8 cellular contexts compared by ENCODE assay signal in the genomic region with DNA sequence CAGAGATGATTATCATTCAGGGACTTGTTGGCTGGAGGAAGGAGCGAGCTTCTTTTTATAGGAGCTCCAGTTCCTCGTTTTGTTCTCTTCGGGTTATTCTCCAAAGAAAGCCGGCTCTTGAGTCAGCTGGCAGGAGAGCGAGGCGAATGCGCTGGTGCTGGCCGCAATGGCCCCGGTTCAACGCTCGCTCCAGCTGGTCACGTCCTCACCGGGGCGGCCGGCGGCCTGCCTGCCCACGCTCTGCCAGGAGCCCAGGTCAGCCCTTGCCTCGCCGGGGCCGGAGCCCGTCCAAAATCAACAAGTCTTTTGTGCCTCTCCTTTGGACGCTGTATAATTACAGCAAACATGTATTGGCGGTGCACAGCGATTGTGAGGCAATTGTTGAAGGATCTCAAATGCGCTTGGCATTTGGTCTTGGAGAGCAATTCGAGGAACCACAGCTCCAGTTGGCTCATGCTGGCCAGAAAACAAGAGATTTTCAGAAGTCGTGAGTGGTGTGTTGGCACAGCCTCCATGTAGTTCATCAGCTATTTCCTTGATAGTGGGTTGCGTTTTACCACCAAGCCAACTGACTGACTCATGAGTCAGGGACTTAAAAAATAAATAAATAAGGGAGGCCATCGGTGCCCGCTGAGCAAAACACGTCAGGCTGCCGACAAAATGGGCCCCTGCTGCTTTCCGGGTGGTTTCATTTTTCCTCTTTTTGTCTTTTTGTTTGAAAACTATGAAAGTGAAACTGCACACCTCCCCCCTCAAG.
DNase-seq lines count a peak whose midpoint lies in the region; ATAC-seq, FAIRE-seq and TF ChIP-seq lines count a peak whose summit lies in the region.

No MANE protein-coding gene starts in this region.

- peak overlapping the region; percentile 38 for H3K27ac Mint-ChIP-seq in activated CD4-positive, alpha-beta T cell treated with anti-CD3 and anti-CD28 coated beads, Interleukin-2, amount 10 ng/mL, durations not matched to agents 7 days and 5 days

- 15 to 18% methylated on average over 33 of the region's 33 CpGs for WGBS in lung, 2 donors

- H3K4me3 ChIP-seq in cardiac fibroblast (replicated peaks in 1 of 2; ENCODE audit: low read depth in 2 of 2, low read length in 2 of 2) (peak overlapping the region in 1 of 2 donors; percentile 8), lung (no peak overlapping the region)

- no peaks in the 10 kb centered on the region for H3K27me3 ChIP-seq in lung (ENCODE audit: control insufficient read depth, insufficient read depth)

- H3K27me3 Mint-ChIP-seq in activated CD4-positive, alpha-beta T cell treated with anti-CD3 and anti-CD28 coated beads, Interleukin-2, amount 10 ng/mL, durations not matched to agents 7 days and 5 days: peaks cover 79% of the 10 kb centered on the region

- H3K9me3 Mint-ChIP-seq in activated CD4-positive, alpha-beta T cell treated with anti-CD3 and anti-CD28 coated beads, Interleukin-2, amount 10 ng/mL, durations not matched to agents 7 days and 5 days: no peaks in the 10 kb centered on the region

- CTCF ChIA-PET in activated CD4-positive, alpha-beta T cell treated with anti-CD3 and anti-CD28 coated beads, Interleukin-2, amount 10 ng/mL, durations not matched to agents 7 days and 5 days (lab: Charles Lee): interaction anchor here (1.2 to 1.8 kb wide), 4 partner anchors 12 to 1012 kb away, joined by 4 to 12 read pairs (median 4); no protein-coding TSS in a partner anchor

- H3K4me3 Mint-ChIP-seq in activated CD4-positive, alpha-beta T cell treated with anti-CD3 and anti-CD28 coated beads, Interleukin-2, amount 10 ng/mL, durations not matched to agents 7 days and 5 days: peak overlapping the region; percentile 47

- H3K36me3 Mint-ChIP-seq in activated CD4-positive, alpha-beta T cell treated with anti-CD3 and anti-CD28 coated beads, Interleukin-2, amount 10 ng/mL, durations not matched to agents 7 days and 5 days (ENCODE audit: low read depth): peaks cover 2% of the 10 kb centered on the region

- no peak for TF ChIP-seq CTCF in cardiac fibroblast (IDR thresholded peaks at IDR 0.05; ENCODE audit: low read depth, low read length)
- TF ChIP-seq CTCF in lung (IDR thresholded peaks at IDR 0.05; ENCODE audit: control extremely low read depth, extremely low read depth): no peak

- H3K27ac ChIP-seq in lung (ENCODE audit: low read depth in 1 of 2, low read length in 1 of 2): peak overlapping the region in 1 of 2 donors; percentile 75

- H3K36me3 ChIP-seq in lung (ENCODE audit: control insufficient read depth in 2 of 2, insufficient read depth in 2 of 2, low read length in 2 of 2): no peaks in the 10 kb centered on the region

- POLR2A ChIA-PET in activated CD4-positive, alpha-beta T cell treated with anti-CD3 and anti-CD28 coated beads, Interleukin-2, amount 10 ng/mL, durations not matched to agents 7 days and 5 days (lab: Charles Lee): no interaction called here

- intact Hi-C loops in left colon (cut with DNase I, micrococcal nuclease): no loop called here

- H3K4me1 ChIP-seq in lung (ENCODE audit: control insufficient read depth in 2 of 2, insufficient read depth in 2 of 2, low read length in 2 of 2): peaks cover 0 to 17% of the 10 kb centered on the region in 2 donors

- H3K9me3 ChIP-seq in lung (ENCODE audit: control insufficient read depth in 2 of 2, insufficient read depth in 1 of 2, low read length in 1 of 2): no peaks in the 10 kb centered on the region

- no peak for DNase-seq in activated CD4-positive, alpha-beta T cell treated with anti-CD3 and anti-CD28 coated beads, Interleukin-2, amount 10 ng/mL, durations not matched to agents 7 days and 5 days
- DNase-seq in activated CD4-positive, alpha-beta T cell treated with anti-CD3 and anti-CD28 coated beads for 48 hours: no peak
- DNase-seq in RCC 7860 (ENCODE audit: low spot score) (peak; percentile 96), cardiac fibroblast (ENCODE audit: low read depth in 2 of 2) (peak; percentile 91 to 97), lung (ENCODE audit: low spot score) (peak; percentile 82), ureter (ENCODE audit: low spot score) (peak; percentile 81), OCI-M2 (lab: John Stamatoyannopoulos, UW; ENCODE audit: unreplicated experiment) (no peak), left colon (no peak)

- peak; percentile 92 for FAIRE-seq in RCC 7860 (lab: Jason Lieb, UNC)

- H3K4me1 Mint-ChIP-seq in activated CD4-positive, alpha-beta T cell treated with anti-CD3 and anti-CD28 coated beads, Interleukin-2, amount 10 ng/mL, durations not matched to agents 7 days and 5 days: peaks cover 45% of the 10 kb centered on the region

- peak; percentile 78 for ATAC-seq in lung (ENCODE audit: insufficient read depth, low FRiP score)
- ATAC-seq in left colon: no peak

Comparison
In these comparisons a context has a peak if more than half of its experiments do, and no peak if none do; other contexts are left out.
1. DNase-seq: peak in RCC 7860 (single experiment), cardiac fibroblast (2 of 2), lung (single experiment) and ureter (single experiment); none in activated CD4-positive, alpha-beta T cell treated with anti-CD3 and anti-CD28 coated beads, Interleukin-2, amount 10 ng/mL, durations not matched to agents 7 days and 5 days (single experiment), activated CD4-positive, alpha-beta T cell treated with anti-CD3 and anti-CD28 coated beads for 48 hours (single experiment), OCI-M2 (single experiment) and left colon (0 of 2).